Comparison of ENCODE assay signal across 10 cellular contexts in the genomic region with DNA sequence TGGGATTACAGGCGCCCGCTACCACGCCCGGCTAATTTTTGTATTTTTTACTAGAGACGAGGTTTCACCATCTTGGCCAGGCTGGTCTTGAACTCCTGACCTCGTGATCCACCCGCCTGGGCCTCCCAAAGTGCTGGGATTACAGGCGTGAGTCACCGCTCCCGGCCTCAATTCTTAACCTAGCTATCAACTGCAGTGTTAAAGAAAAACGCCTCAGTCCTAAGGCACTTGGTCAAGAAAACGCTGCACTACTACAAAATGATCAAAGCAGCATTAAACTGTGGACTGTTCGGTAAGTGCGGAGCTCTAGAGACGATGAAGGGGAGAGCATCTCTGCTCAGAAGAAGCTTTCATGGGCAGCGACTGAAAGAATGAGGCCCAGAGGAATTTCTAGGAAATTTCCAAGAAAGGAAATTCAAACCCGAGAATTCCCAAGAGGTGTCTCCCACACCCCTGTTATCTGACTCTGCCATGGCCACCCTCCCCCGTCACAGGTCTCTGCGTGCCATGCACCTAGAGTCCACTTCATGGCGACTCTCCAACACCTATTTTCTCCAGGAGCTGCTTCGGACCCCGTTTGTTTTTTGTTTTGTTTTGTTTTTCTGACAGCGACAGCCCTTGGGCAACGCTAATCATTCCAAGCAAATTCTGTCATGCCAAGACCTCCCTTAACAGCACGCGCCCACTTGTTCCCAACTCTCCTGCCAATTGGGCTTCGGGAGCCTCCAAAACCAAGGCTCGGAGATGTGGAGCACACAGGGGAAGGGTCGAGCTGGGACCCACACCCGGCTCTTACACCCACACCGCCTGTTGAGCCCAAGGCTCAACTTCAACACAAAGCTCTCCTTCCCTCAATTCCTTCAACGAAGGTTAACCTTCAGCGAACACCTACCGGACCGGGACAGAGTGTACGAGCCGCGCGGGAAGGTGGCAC. TPM values are rescaled to one million over a fixed set of nuclear protein-coding genes. Genes with fewer than 3 reads are reported as not detected.
DNase-seq lines count a peak whose midpoint lies in the region; ATAC-seq and TF ChIP-seq lines count a peak whose summit lies in the region.
"Not testable (repeated sequence)": the region's sequence is repeated elsewhere in the genome, so short reads cannot be mapped to it uniquely, and the experiment has no call there.
"Had no signal": no experiment of that assay in that cellular context is flagged by ENCODE, and none has a peak within 500 bp of the region (broad histone marks: within the 10 kb centered on the region; RNA-seq: fewer than 3 reads in every experiment).

No MANE protein-coding gene starts in this region.

- not testable (repeated sequence) for H3K9me3 ChIP-seq in DND-41 (ENCODE audit: insufficient read depth, low read length, severe bottlenecking); ascending aorta; esophagus muscularis mucosa; liver (ENCODE audit: control insufficient read depth in 4 of 4, low read length in 3 of 4)

- peak overlapping the region; percentile 87 for H3K9ac ChIP-seq in DND-41 (ENCODE audit: low read depth, low read length)
- H3K9ac ChIP-seq in liver (ENCODE audit: low read depth in 1 of 2, low read length in 2 of 2), result peak overlapping the region; percentile 80 to 85

- 27% methylated on average over 39 of the region's 39 CpGs for WGBS in esophagus muscularis mucosa
- 25% methylated on average over 39 of the region's 39 CpGs for WGBS in liver
- 22% methylated on average over 39 of the region's 39 CpGs for WGBS in urinary bladder

- TF ChIP-seq POLR2A in esophagus muscularis mucosa (IDR thresholded peaks at IDR 0.05; ENCODE audit: low read depth), result not testable (repeated sequence)

- H3K4me3 Mint-ChIP-seq in T-helper 2 cell treated with Interferon-gamma antibody and Interleukin-4, amounts not matched to agents 5 μg/mL and 100 μg/mL, for 36 hours, result peak overlapping the region; percentile 92

- not testable (repeated sequence) for TF ChIP-seq EP300 in esophagus muscularis mucosa (IDR thresholded peaks at IDR 0.05)

- H3K27me3 Mint-ChIP-seq in T-helper 2 cell treated with Interferon-gamma antibody and Interleukin-4, amounts not matched to agents 5 μg/mL and 100 μg/mL, for 36 hours (ENCODE audit: low read depth), result not testable (repeated sequence)

- H3K4me1 Mint-ChIP-seq in T-helper 2 cell treated with Interferon-gamma antibody and Interleukin-4, amounts not matched to agents 5 μg/mL and 100 μg/mL, for 36 hours (ENCODE audit: low read depth), result not testable (repeated sequence)

- H3K36me3 ChIP-seq in DND-41 (ENCODE audit: insufficient read depth, low read length), result peaks cover 45% of the 10 kb centered on the region
- H3K36me3 ChIP-seq in ascending aorta; liver (ENCODE audit: control insufficient read depth in 4 of 4, insufficient read depth in 3 of 4, low read depth in 1 of 4, low read length in 3 of 4); urinary bladder (ENCODE audit: insufficient read depth): not testable (repeated sequence)
- peaks cover 0 to 19% (median 11%) of the 10 kb centered on the region in 4 donors for H3K36me3 ChIP-seq in esophagus muscularis mucosa

- peaks cover 89% of the 10 kb centered on the region for H3K79me2 ChIP-seq in DND-41 (ENCODE audit: insufficient read depth, low read length)

- peak overlapping the region; percentile 78 for H2AFZ ChIP-seq in DND-41 (ENCODE audit: low read depth, low read length)

- H3K4me3 ChIP-seq in DND-41 (ENCODE audit: low read depth in 1 of 2, low read length in 2 of 2) (peak overlapping the region; percentile 74 to 94), ascending aorta (peak overlapping the region; percentile 92 to 99), esophagus muscularis mucosa (peak overlapping the region; percentile 69 to 96 (median 90)), liver (ENCODE audit: low read depth in 1 of 3, low read length in 3 of 3) (peak overlapping the region; percentile 73 to 99 (median 95)), urinary bladder (ENCODE audit: low read depth, low read length) (peak overlapping the region; percentile 95)

- peak overlapping the region; percentile 96 for H3K27ac Mint-ChIP-seq in T-helper 2 cell treated with Interferon-gamma antibody and Interleukin-4, amounts not matched to agents 5 μg/mL and 100 μg/mL, for 36 hours

- peak overlapping the region; percentile 99 for H3K27ac ChIP-seq in DND-41 (ENCODE audit: low read length)
- H3K27ac ChIP-seq in ascending aorta, result peak overlapping the region; percentile 82 to 90
- peak overlapping the region; percentile 92 to 96 (median 94) for H3K27ac ChIP-seq in esophagus muscularis mucosa (replicated peaks in 1 of 4)
- peak overlapping the region; percentile 95 for H3K27ac ChIP-seq in liver (ENCODE audit: low read depth in 1 of 2, low read length in 2 of 2)
- peak overlapping the region; percentile 87 for H3K27ac ChIP-seq in urinary bladder (ENCODE audit: low read depth)

- not testable (repeated sequence) for H3K27me3 ChIP-seq in DND-41 (ENCODE audit: insufficient read depth, low read length, poor library complexity); ascending aorta; esophagus muscularis mucosa; liver (ENCODE audit: control insufficient read depth in 4 of 4, insufficient read depth in 4 of 4, low read length in 3 of 4)

- not testable (repeated sequence) for TF ChIP-seq CTCF in DND-41 (IDR thresholded peaks at IDR 0.05; ENCODE audit: borderline replicate concordance, extremely low read depth, low read length, poor library complexity, severe bottlenecking); ascending aorta (IDR thresholded peaks at IDR 0.05); esophagus muscularis mucosa (IDR thresholded peaks at IDR 0.05); liver (IDR thresholded peaks at IDR 0.05; ENCODE audit: low read depth, low read length, missing input control)

- peaks cover 50% of the 10 kb centered on the region for H4K20me1 ChIP-seq in DND-41 (ENCODE audit: insufficient read depth, low read length)

- not testable (repeated sequence) for TF ChIP-seq RAD21 in liver (IDR thresholded peaks at IDR 0.05)

- not testable (repeated sequence) for H3K9me3 Mint-ChIP-seq in T-helper 2 cell treated with Interferon-gamma antibody and Interleukin-4, amounts not matched to agents 5 μg/mL and 100 μg/mL, for 36 hours

- intact Hi-C loops in ascending aorta (cut with DNase I), result loop anchor here (1.0 to 2.0 kb wide), 2 partner anchors 162 to 912 kb away; a partner anchor contains a TSS
- intact Hi-C loops in esophagus muscularis mucosa (cut with DNase I), result not testable (repeated sequence)

- not testable (repeated sequence) for DNase-seq in DND-41; T-helper 2 cell treated with Interferon-gamma antibody and Interleukin-4, amounts not matched to agents 5 μg/mL and 100 μg/mL, for 36 hours (ENCODE audit: low spot score); ascending aorta (ENCODE audit: low spot score in 2 of 2); esophagus muscularis mucosa (ENCODE audit: extremely low spot score)
- DNase-seq in LHCN-M2 (ENCODE audit: low read depth), result peak; percentile 18
- peak; percentile 18 for DNase-seq in pons (ENCODE audit: low spot score)

- H3K4me2 ChIP-seq in DND-41 (ENCODE audit: insufficient read depth, low read length), result peak overlapping the region; percentile 92

- ATAC-seq in DND-41 (ENCODE audit: insufficient read depth, low read depth), result not testable (repeated sequence)

- H3K4me1 ChIP-seq in DND-41 (ENCODE audit: insufficient read depth, low read length), result peaks cover 44% of the 10 kb centered on the region
- peaks cover 9 to 11% of the 10 kb centered on the region in 2 donors for H3K4me1 ChIP-seq in ascending aorta
- peaks cover 24 to 40% (median 32%) of the 10 kb centered on the region in 4 donors for H3K4me1 ChIP-seq in esophagus muscularis mucosa
- peaks cover 5 to 22% (median 17%) of the 10 kb centered on the region in 4 donors for H3K4me1 ChIP-seq in liver (ENCODE audit: control insufficient read depth in 4 of 4, insufficient read depth in 4 of 4, low read length in 3 of 4)
- not testable (repeated sequence) for H3K4me1 ChIP-seq in urinary bladder (ENCODE audit: insufficient read depth)

- H3K36me3 Mint-ChIP-seq in T-helper 2 cell treated with Interferon-gamma antibody and Interleukin-4, amounts not matched to agents 5 μg/mL and 100 μg/mL, for 36 hours (ENCODE audit: low read depth), result peaks cover 13% of the 10 kb centered on the region

RNA-seq across cellular contexts. Expression of a gene that starts 0.7 kb away (rescaled TPM):
- total RNA-seq in LHCN-M2 (2014; rRNA removed) (41.6 and 42.5 TPM in 2 replicates), ascending aorta (185 TPM), esophagus muscularis mucosa (10 to 100 TPM; 27.3 to 46.3 (median 36.9) TPM), liver (10 to 100 TPM; 17.2 to 22.3 TPM), urinary bladder (15.6 TPM)
- polyA plus RNA-seq in LHCN-M2 (2012), result 41.2 TPM
- polyA plus RNA-seq in liver (10 to 100 TPM in 1 of 2 donors, 1 to 10 TPM in 1; 9.9 to 18.2 TPM), urinary bladder (40.8 TPM)

RNA-seq across cellular contexts. Expression of a gene that starts 1.4 kb away (rescaled TPM):
- total RNA-seq in LHCN-M2 (2014; rRNA removed) (157 and 161 TPM in 2 replicates), ascending aorta (239 TPM), esophagus muscularis mucosa (100 to 1,000 TPM; 145 to 282 (median 196) TPM), liver (10 to 100 TPM; 32.0 to 98.2 TPM), urinary bladder (50.4 TPM)
- polyA plus RNA-seq in LHCN-M2 (2012), result 354 TPM
- polyA plus RNA-seq in liver (100 to 1,000 TPM; 142 to 143 TPM), urinary bladder (251 TPM)

RNA-seq across cellular contexts. Expression of a gene that starts 17.6 kb away (rescaled TPM):
- total RNA-seq in LHCN-M2 (2014; rRNA removed), result 0.29 TPM in 1 of 2 replicates, not detected in the other
- polyA plus RNA-seq in LHCN-M2 (2012), result not detected
- not detected for total RNA-seq in ascending aorta
- not detected for total RNA-seq in esophagus muscularis mucosa
- total RNA-seq in liver, result not detected
- polyA plus RNA-seq in liver, result under 1 TPM; 0.05 to 0.31 TPM
- not detected for total RNA-seq in urinary bladder
- not detected for polyA plus RNA-seq in urinary bladder
- total RNA-seq: G401, NCI-H460 had no signal

RNA-seq across cellular contexts. Expression of a gene that starts 35.8 kb away (rescaled TPM):
- total RNA-seq in LHCN-M2 (2014; rRNA removed), result 24.8 and 26.5 TPM in 2 replicates
- 2.9 TPM for polyA plus RNA-seq in LHCN-M2 (2012)
- 2.3 TPM for total RNA-seq in ascending aorta
- 1 to 10 TPM; 2.8 to 5.0 (median 4.2) TPM for total RNA-seq in esophagus muscularis mucosa
- under 1 TPM; 0.09 to 0.17 TPM for total RNA-seq in liver
- under 1 TPM in 1 of 2 donors, not detected in 1; 0.09 TPM for polyA plus RNA-seq in liver
- 5.2 TPM for total RNA-seq in urinary bladder
- polyA plus RNA-seq in urinary bladder, result 8.1 TPM

RNA-seq across cellular contexts. Expression of a gene that starts 51.6 kb away (rescaled TPM):
- total RNA-seq in LHCN-M2 (2014; rRNA removed) (not detected in 2 replicates), ascending aorta (not detected), esophagus muscularis mucosa (not detected), liver (not detected), urinary bladder (not detected)
- 0.01 TPM for polyA plus RNA-seq in LHCN-M2 (2012)
- polyA plus RNA-seq in liver (not detected), urinary bladder (not detected)
- total RNA-seq: NCI-H460 had no signal
